ENCODE assay signal across 16 cellular contexts in genomic region chr19:42917634-42918033, GRCh38. TPM values are rescaled to one million over a fixed set of nuclear protein-coding genes. Genes with fewer than 3 reads are reported as not detected.
"Had no signal": no experiment of that assay in that cellular context is flagged by ENCODE, and none has a peak within 500 bp of the region (broad histone marks: within the 10 kb centered on the region; RNA-seq: fewer than 3 reads in every experiment).

PSG6 (minus strand) TSS chr19:42917894; CDS start chr19:42917792, 102 bp downstream.

RNA-seq across cellular contexts. Expression of gene PSG6, which starts in this region (rescaled TPM):
- total RNA-seq: activated B cell treated with CpG ODN at 0.5 μM for 24 hours; activated CD4-positive, alpha-beta memory T cell treated with anti-CD3 and anti-CD28 coated beads for 36 hours; activated CD4-positive, alpha-beta T cell treated with anti-CD3 and anti-CD28 coated beads, Interleukin-2, amount 10 ng/mL, durations not matched to agents 24 days and 14 days; activated CD8-positive, alpha-beta memory T cell treated with anti-CD3 and anti-CD28 coated beads for 36 hours; activated CD8-positive, alpha-beta T cell treated with anti-CD3 and anti-CD28 coated beads for 36 hours; activated naive CD4-positive, alpha-beta T cell treated with anti-CD3 and anti-CD28 coated beads for 36 hours; activated naive CD8-positive, alpha-beta T cell treated with anti-CD3 and anti-CD28 coated beads, Interleukin-2, amount 10 ng/mL, durations not matched to agents 7 days and 5 days; activated T-cell treated with anti-CD3 and anti-CD28 coated beads, Interleukin-2, amount 50 U/mL, for 4 hours; activated T-cell treated with anti-CD3 and anti-CD28 coated beads, Interleukin-2, amount 50 U/mL, for 72 hours; activated T-helper 1 cell treated with anti-CD3 and anti-CD28 coated beads, Interleukin-12 subunit alpha, Interleukin-12 subunit beta, Interleukin-2, Interleukin-4 antibody, amounts not matched to agents 30 ng/mL and 10 ng/mL and 1 ng/mL, durations not matched to agents 14 hours and 24 hours and 36 hours; activated T-helper 17 cell treated with anti-CD3 and anti-CD28 coated beads, Interleukin-2, amount 50 U/mL, for 72 hours; ascending aorta; bronchial epithelial cell; cardiac muscle cell; chondrocyte had no signal
- polyA plus RNA-seq: adipose tissue, cardiac muscle cell had no signal
